11 cellular contexts compared by ENCODE assay signal in genomic region chr7:102647813-102648212, GRCh38. TPM values are rescaled to one million over a fixed set of nuclear protein-coding genes. Genes with fewer than 3 reads are reported as not detected.
"Had no signal": no experiment of that assay in that cellular context is flagged by ENCODE, and none has a peak within 500 bp of the region (broad histone marks: within the 10 kb centered on the region; RNA-seq: fewer than 3 reads in every experiment).

No MANE protein-coding gene starts in this region.

RNA-seq across cellular contexts. Expression of gene SPDYE2B, which starts 2.3 kb away (rescaled TPM):
- total RNA-seq: activated CD8-positive, alpha-beta T cell treated with anti-CD3 and anti-CD28 coated beads, Interleukin-2, amount 10 ng/mL, durations not matched to agents 7 days and 5 days; activated T-helper 17 cell treated with anti-CD3 and anti-CD28 coated beads, Interleukin-2, amount 50 U/mL, for 72 hours; adrenal gland; bronchial epithelial cell; IMR-90; K562; M059J; PC-3; SJCRH30; T-helper 1 cell treated with Interleukin-12 subunit alpha and Interleukin-12 subunit beta and Interleukin-4 antibody, amounts not matched to agents 30 ng/mL and 1 ng/mL, for 36 hours; T-helper 2 cell treated with Interferon-gamma antibody and Interleukin-4, amounts not matched to agents 100 ng/mL and 5 ng/mL, for 36 hours had no signal
- polyA plus RNA-seq: adrenal gland, IMR-90, K562 had no signal
